In genomic region chr13:94968040-94968756, GRCh38 we compare ENCODE assay signal across 1 cellular context.
TF ChIP-seq lines count a peak whose summit lies in the region.

No MANE protein-coding gene starts in this region.

TF ChIP-seq in GM23338, 12 proteins besides CTCF, POLR2A, EP300 and RAD21 (continued from another document):
- TF ChIP-seq ETS1 (IDR thresholded peaks at IDR 0.05): no peak
- no peak for TF ChIP-seq EZH2phosphoT487 (IDR thresholded peaks at IDR 0.05; ENCODE audit: unreplicated experiment)
- TF ChIP-seq REST (IDR thresholded peaks at IDR 0.05; ENCODE audit: unreplicated experiment): no peak
